In the genomic region with DNA sequence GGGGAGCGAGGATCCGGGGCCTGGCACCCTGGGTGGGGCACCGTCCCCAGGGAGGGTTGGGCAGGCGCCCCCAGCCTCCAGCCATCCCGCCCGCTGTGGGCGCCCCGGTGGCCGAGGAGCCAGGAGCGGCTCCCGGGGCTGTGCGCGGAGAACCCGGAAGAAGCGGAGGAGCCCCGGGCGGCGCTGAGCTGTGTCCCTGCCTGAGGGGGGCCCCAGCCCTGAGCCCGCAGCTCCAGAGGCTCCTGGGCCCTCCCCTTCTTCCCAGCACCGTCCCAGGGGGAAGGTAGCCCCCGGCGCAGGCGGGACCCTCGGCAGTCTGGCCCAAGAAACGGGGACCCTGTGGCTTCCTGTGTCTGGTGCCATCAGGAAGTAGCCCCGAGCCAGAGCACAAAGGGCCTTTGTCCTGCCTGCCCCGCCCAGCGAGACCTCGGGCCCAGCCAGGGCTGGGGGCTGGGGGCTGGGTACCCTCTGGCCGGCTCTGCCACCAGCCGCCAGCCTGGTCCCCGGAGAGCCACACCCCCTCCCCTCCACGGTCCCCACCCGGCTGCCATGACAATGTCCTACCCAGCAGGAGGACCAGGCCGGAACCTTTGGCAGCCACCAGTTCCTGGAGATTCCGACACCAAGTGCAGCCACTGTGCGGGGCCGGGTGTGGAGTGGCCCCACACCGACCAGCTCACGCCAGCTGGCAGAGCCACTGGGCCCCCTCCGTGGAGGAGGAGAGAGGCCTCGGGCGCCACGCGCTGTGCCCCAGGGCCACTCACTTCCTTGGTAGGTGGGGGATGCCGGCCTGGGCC, we compare ENCODE assay signal across 1 cellular context.
TF ChIP-seq lines count a peak whose summit lies in the region.

No MANE protein-coding gene starts in this region.

TF ChIP-seq in WTC11, 78 proteins besides CTCF, POLR2A, EP300 and RAD21 (continued from another document):
- TF ChIP-seq, protein P1, sequence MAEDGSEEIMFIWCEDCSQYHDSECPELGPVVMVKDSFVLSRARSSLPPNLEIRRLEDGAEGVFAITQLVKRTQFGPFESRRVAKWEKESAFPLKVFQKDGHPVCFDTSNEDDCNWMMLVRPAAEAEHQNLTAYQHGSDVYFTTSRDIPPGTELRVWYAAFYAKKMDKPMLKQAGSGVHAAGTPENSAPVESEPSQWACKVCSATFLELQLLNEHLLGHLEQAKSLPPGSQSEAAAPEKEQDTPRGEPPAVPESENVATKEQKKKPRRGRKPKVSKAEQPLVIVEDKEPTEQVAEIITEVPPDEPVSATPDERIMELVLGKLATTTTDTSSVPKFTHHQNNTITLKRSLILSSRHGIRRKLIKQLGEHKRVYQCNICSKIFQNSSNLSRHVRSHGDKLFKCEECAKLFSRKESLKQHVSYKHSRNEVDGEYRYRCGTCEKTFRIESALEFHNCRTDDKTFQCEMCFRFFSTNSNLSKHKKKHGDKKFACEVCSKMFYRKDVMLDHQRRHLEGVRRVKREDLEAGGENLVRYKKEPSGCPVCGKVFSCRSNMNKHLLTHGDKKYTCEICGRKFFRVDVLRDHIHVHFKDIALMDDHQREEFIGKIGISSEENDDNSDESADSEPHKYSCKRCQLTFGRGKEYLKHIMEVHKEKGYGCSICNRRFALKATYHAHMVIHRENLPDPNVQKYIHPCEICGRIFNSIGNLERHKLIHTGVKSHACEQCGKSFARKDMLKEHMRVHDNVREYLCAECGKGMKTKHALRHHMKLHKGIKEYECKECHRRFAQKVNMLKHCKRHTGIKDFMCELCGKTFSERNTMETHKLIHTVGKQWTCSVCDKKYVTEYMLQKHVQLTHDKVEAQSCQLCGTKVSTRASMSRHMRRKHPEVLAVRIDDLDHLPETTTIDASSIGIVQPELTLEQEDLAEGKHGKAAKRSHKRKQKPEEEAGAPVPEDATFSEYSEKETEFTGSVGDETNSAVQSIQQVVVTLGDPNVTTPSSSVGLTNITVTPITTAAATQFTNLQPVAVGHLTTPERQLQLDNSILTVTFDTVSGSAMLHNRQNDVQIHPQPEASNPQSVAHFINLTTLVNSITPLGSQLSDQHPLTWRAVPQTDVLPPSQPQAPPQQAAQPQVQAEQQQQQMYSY (CRISPR knock-in tag; IDR thresholded peaks at IDR 0.05): no peak
- TF ChIP-seq, protein P2, sequence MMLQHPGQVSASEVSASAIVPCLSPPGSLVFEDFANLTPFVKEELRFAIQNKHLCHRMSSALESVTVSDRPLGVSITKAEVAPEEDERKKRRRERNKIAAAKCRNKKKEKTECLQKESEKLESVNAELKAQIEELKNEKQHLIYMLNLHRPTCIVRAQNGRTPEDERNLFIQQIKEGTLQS (CRISPR knock-in tag; conservative IDR thresholded peaks at IDR 0.05): no peak
- TF ChIP-seq OVOL2 (CRISPR knock-in tag; IDR thresholded peaks at IDR 0.05; ENCODE audit: borderline replicate concordance) (no peak), SP1 (CRISPR knock-in tag; conservative IDR thresholded peaks at IDR 0.05) (peak; percentile 62), SMAD3 (CRISPR knock-in tag; IDR thresholded peaks at IDR 0.05; ENCODE audit: borderline replicate concordance) (no peak)
- TF ChIP-seq, protein P3, sequence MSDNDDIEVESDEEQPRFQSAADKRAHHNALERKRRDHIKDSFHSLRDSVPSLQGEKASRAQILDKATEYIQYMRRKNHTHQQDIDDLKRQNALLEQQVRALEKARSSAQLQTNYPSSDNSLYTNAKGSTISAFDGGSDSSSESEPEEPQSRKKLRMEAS (CRISPR knock-in tag; IDR thresholded peaks at IDR 0.05): peak; percentile 61; the same call in 1 of the 2 replicates
- TF ChIP-seq, protein P4, sequence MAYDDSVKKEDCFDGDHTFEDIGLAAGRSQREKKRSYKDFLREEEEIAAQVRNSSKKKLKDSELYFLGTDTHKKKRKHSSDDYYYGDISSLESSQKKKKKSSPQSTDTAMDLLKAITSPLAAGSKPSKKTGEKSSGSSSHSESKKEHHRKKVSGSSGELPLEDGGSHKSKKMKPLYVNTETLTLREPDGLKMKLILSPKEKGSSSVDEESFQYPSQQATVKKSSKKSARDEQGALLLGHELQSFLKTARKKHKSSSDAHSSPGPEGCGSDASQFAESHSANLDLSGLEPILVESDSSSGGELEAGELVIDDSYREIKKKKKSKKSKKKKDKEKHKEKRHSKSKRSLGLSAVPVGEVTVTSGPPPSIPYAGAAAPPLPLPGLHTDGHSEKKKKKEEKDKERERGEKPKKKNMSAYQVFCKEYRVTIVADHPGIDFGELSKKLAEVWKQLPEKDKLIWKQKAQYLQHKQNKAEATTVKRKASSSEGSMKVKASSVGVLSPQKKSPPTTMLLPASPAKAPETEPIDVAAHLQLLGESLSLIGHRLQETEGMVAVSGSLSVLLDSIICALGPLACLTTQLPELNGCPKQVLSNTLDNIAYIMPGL (CRISPR knock-in tag; IDR thresholded peaks at IDR 0.05): no peak
- TF ChIP-seq, protein P5, sequence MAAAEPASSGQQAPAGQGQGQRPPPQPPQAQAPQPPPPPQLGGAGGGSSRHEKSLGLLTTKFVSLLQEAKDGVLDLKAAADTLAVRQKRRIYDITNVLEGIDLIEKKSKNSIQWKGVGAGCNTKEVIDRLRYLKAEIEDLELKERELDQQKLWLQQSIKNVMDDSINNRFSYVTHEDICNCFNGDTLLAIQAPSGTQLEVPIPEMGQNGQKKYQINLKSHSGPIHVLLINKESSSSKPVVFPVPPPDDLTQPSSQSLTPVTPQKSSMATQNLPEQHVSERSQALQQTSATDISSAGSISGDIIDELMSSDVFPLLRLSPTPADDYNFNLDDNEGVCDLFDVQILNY (CRISPR knock-in tag; IDR thresholded peaks at IDR 0.05): 0 out of 2 replicates have a peak, but pooled peaks have one; percentile 24
TF ChIP-seq in WTC11: peak in this region for 7.
